Comparison of ENCODE assay signal across 9 cellular contexts in genomic region chrX:134396174-134396573, GRCh38. TPM values are rescaled to one million over a fixed set of nuclear protein-coding genes. Genes with fewer than 3 reads are reported as not detected.
DNase-seq lines count a peak whose midpoint lies in the region; ATAC-seq, FAIRE-seq and TF ChIP-seq lines count a peak whose summit lies in the region.
"Had no signal": no experiment of that assay in that cellular context is flagged by ENCODE, and none has a peak within 500 bp of the region (broad histone marks: within the 10 kb centered on the region; RNA-seq: fewer than 3 reads in every experiment).

No MANE protein-coding gene starts in this region.

- H3K4me2 ChIP-seq in astrocyte (ENCODE audit: low read length) (no peak overlapping the region), mesenchymal stem cell (ENCODE audit: low read length, poor library complexity, severe bottlenecking) (no peak overlapping the region)

- intact Hi-C loops in Caco-2 (cut with micrococcal nuclease; ENCODE audit: unreplicated experiment) = loop anchor here (1.0 kb wide), 1 partner anchor 19 kb away; no protein-coding TSS in a partner anchor

- H3K27me3 Mint-ChIP-seq in Caco-2 (ENCODE audit: insufficient read depth, unreplicated experiment) = no peaks in the 10 kb centered on the region
- H3K27me3 Mint-ChIP-seq in astrocyte (ENCODE audit: low read depth, unreplicated experiment) = no peaks in the 10 kb centered on the region
- H3K27me3 Mint-ChIP-seq: IgD-negative memory B cell had no signal

- no peak overlapping the region for H4K91ac ChIP-seq in mesenchymal stem cell (ENCODE audit: low read length)

- no peak overlapping the region for H2BK120ac ChIP-seq in mesenchymal stem cell (ENCODE audit: low read depth, low read length)

- TF ChIP-seq CTCF in Caco-2 (IDR thresholded peaks at IDR 0.05; ENCODE audit: insufficient read depth in 1 of 2, low read depth in 1 of 2, low read length in 1 of 2, severe bottlenecking in 1 of 2, unreplicated experiment in 1 of 2) = peak; percentile 30 to 38
- peak; percentile 48 for TF ChIP-seq CTCF in astrocyte (IDR thresholded peaks at IDR 0.05; ENCODE audit: insufficient read depth, low read depth, low read length)

- CTCF ChIA-PET in Caco-2 (lab: Charles Lee) (no interaction called here), HEK293T (lab: Yijun Ruan, JAX) (interaction anchor here (0.7 to 1.7 kb wide), 9 partner anchors 14 to 602 kb away, joined by 3 to 7 read pairs (median 4); no protein-coding TSS in a partner anchor)

- H4K20me1 ChIP-seq in astrocyte (ENCODE audit: insufficient read depth, low read length) = no peaks in the 10 kb centered on the region

- WGBS in mesenchymal stem cell = no CpG with 5 or more reads among the region's 1 CpG

- no peak for ATAC-seq in HG03025 (IDR thresholded peaks at IDR 0.05; ENCODE audit: low FRiP score, unreplicated experiment)

- no peak overlapping the region for H3K23ac ChIP-seq in mesenchymal stem cell (ENCODE audit: low read length in 2 of 2)

- H2BK15ac ChIP-seq in mesenchymal stem cell (ENCODE audit: low read depth, poor library complexity, severe bottlenecking) = no peak overlapping the region

- H3K36me3 Mint-ChIP-seq in Caco-2 (ENCODE audit: insufficient read depth, unreplicated experiment) (peaks cover 6% of the 10 kb centered on the region), astrocyte (ENCODE audit: low read depth, unreplicated experiment) (peaks cover 1% of the 10 kb centered on the region)
- H3K36me3 Mint-ChIP-seq: IgD-negative memory B cell had no signal

- H3K79me1 ChIP-seq in mesenchymal stem cell (replicated peaks; ENCODE audit: low read length, poor library complexity, severe bottlenecking) = no peaks in the 10 kb centered on the region

- H3K27ac ChIP-seq in astrocyte (ENCODE audit: low read depth, low read length) = no peak overlapping the region
- H3K27ac ChIP-seq in mesenchymal stem cell (ENCODE audit: low read length, poor library complexity, severe bottlenecking) = no peak overlapping the region

- H2AFZ ChIP-seq in astrocyte (ENCODE audit: low read depth, low read length) (no peak overlapping the region), mesenchymal stem cell (ENCODE audit: low read depth, low read length) (no peak overlapping the region)

- DNase-seq in Caco-2 (no peak), HEK293T (ENCODE audit: extremely low spot score) (peak; percentile 20), astrocyte (ENCODE audit: low read depth) (peak; percentile 6), mesenchymal stem cell (peak; percentile 28), MG63 (no peak), NCI-H1048 (lab: John Stamatoyannopoulos, UW) (no peak)
- no peak for DNase-seq in activated CD8-positive, alpha-beta memory T cell treated with anti-CD3 and anti-CD28 coated beads for 24 hours

- peak; percentile 99 for FAIRE-seq in astrocyte (lab: Jason Lieb, UNC)

- H3K4me3 ChIP-seq in Caco-2 (ENCODE audit: low read depth, low read length) (no peak overlapping the region), astrocyte (ENCODE audit: insufficient read depth, low read depth, low read length) (no peak overlapping the region), mesenchymal stem cell (ENCODE audit: insufficient read depth in 1 of 2, low read depth in 1 of 2, low read length in 2 of 2) (no peak overlapping the region), MG63 (no peak overlapping the region)

- H3K9me3 Mint-ChIP-seq in Caco-2 (ENCODE audit: unreplicated experiment) (no peaks in the 10 kb centered on the region), astrocyte (ENCODE audit: unreplicated experiment) (no peaks in the 10 kb centered on the region)
- H3K9me3 Mint-ChIP-seq: IgD-negative memory B cell had no signal

- no peaks in the 10 kb centered on the region for H3K4me1 ChIP-seq in Caco-2
- H3K4me1 ChIP-seq in astrocyte (ENCODE audit: insufficient read depth, low read length) = no peaks in the 10 kb centered on the region
- no peaks in the 10 kb centered on the region for H3K4me1 ChIP-seq in mesenchymal stem cell (ENCODE audit: control insufficient read depth, insufficient read depth, low read depth, low read length)

- H3K9me3 ChIP-seq in Caco-2 (no peaks in the 10 kb centered on the region), astrocyte (ENCODE audit: insufficient read depth, low read depth, low read length) (no peaks in the 10 kb centered on the region), mesenchymal stem cell (ENCODE audit: control insufficient read depth, low read length) (no peaks in the 10 kb centered on the region), MG63 (no peaks in the 10 kb centered on the region)

- no TSS peak for BruUV-seq in Caco-2 (replicated peaks; lab: Mats Ljungman, UMichigan)

- no peak overlapping the region for H3K18ac ChIP-seq in mesenchymal stem cell (ENCODE audit: low read depth in 1 of 2, low read length in 2 of 2)

- no peak overlapping the region for H2BK5ac ChIP-seq in mesenchymal stem cell (ENCODE audit: low read depth, low read length, poor library complexity, severe bottlenecking)

- no peak overlapping the region for H2BK12ac ChIP-seq in mesenchymal stem cell (ENCODE audit: low read length in 2 of 2)

- no peak overlapping the region for H3K14ac ChIP-seq in mesenchymal stem cell (ENCODE audit: low read length in 2 of 2)

- no peak overlapping the region for H3K9ac ChIP-seq in astrocyte (ENCODE audit: low read length)
- H3K9ac ChIP-seq in mesenchymal stem cell (ENCODE audit: low read length) = no peak overlapping the region

- H3K27ac Mint-ChIP-seq in Caco-2 (ENCODE audit: unreplicated experiment) (no peak overlapping the region), astrocyte (ENCODE audit: unreplicated experiment) (no peak overlapping the region)
- H3K27ac Mint-ChIP-seq: IgD-negative memory B cell had no signal

- H2AK5ac ChIP-seq in mesenchymal stem cell (ENCODE audit: low read length, severe bottlenecking) = no peak overlapping the region

- no peak overlapping the region for H3K4me3 Mint-ChIP-seq in Caco-2 (ENCODE audit: unreplicated experiment)
- no peak overlapping the region for H3K4me3 Mint-ChIP-seq in astrocyte (ENCODE audit: unreplicated experiment)
- H3K4me3 Mint-ChIP-seq: IgD-negative memory B cell had no signal

- H3K27me3 ChIP-seq in Caco-2 (replicated peaks; ENCODE audit: control insufficient read depth, insufficient read depth, low read length) (no peaks in the 10 kb centered on the region), astrocyte (ENCODE audit: insufficient read depth, low read length) (no peaks in the 10 kb centered on the region), mesenchymal stem cell (ENCODE audit: control insufficient read depth in 1 of 2, insufficient read depth in 1 of 2, low read length in 2 of 2) (no peaks in the 10 kb centered on the region), MG63 (no peaks in the 10 kb centered on the region)

- no peak overlapping the region for H3K4ac ChIP-seq in mesenchymal stem cell (ENCODE audit: low read depth in 1 of 2, low read length in 2 of 2)

- H3K4me1 Mint-ChIP-seq in Caco-2 (ENCODE audit: low read depth, unreplicated experiment) (no peaks in the 10 kb centered on the region), astrocyte (ENCODE audit: low read depth, unreplicated experiment) (no peaks in the 10 kb centered on the region)

- H3K79me2 ChIP-seq in astrocyte (ENCODE audit: insufficient read depth, low read length) = no peaks in the 10 kb centered on the region

- POLR2A ChIA-PET in Caco-2 (lab: Charles Lee) (no interaction called here), HEK293T (lab: Yijun Ruan, JAX) (no interaction called here)

- no peak overlapping the region for H4K8ac ChIP-seq in mesenchymal stem cell (ENCODE audit: low read length)

- H3K36me3 ChIP-seq in Caco-2 (ENCODE audit: control insufficient read depth, insufficient read depth, low read length) = no peaks in the 10 kb centered on the region
- peaks cover 2% of the 10 kb centered on the region for H3K36me3 ChIP-seq in astrocyte (ENCODE audit: insufficient read depth, low read length)
- no peaks in the 10 kb centered on the region for H3K36me3 ChIP-seq in mesenchymal stem cell (ENCODE audit: control insufficient read depth in 1 of 2, insufficient read depth in 2 of 2, low read depth in 1 of 2, low read length in 2 of 2)
- H3K36me3 ChIP-seq in MG63 = peaks cover 3% of the 10 kb centered on the region; the same call in 1 of the 2 replicates

TF ChIP-seq in HEK293T, 16 proteins besides CTCF, POLR2A, EP300 and RAD21:
- TF ChIP-seq NFRKB (IDR thresholded peaks at IDR 0.05) (no peak), HDGF (IDR thresholded peaks at IDR 0.05; ENCODE audit: borderline replicate concordance) (no peak)

RNA-seq across cellular contexts. Expression of gene PHF6, which starts 23.1 kb away (rescaled TPM):
- 21.2 and 22.3 TPM in 2 replicates for total RNA-seq in Caco-2 (2022)
- 34.9 and 39.3 TPM in 2 replicates for total RNA-seq in astrocyte
- 17.7 TPM for polyA plus RNA-seq in mesenchymal stem cell (2013, experiment 1 of 2)
- polyA plus RNA-seq in mesenchymal stem cell (2013, experiment 2 of 2) = 18.3 TPM
- total RNA-seq in MG63 (2014; rRNA removed; shearing (Covaris generic); ENCODE audit: low replicate concordance) = 30.6 and 58.0 TPM in 2 replicates

Comparison
In these comparisons a context has a peak if more than half of its experiments do, and no peak if none do; other contexts are left out.
1. DNase-seq: peak in HEK293T (single experiment), astrocyte (single experiment) and mesenchymal stem cell (single experiment); none in Caco-2 (0 of 2), MG63 (single experiment), NCI-H1048 (single experiment) and activated CD8-positive, alpha-beta memory T cell treated with anti-CD3 and anti-CD28 coated beads for 24 hours (single experiment).